ENCODE assay signal across 1 cellular context in genomic region chr6:136566851-136567250, GRCh38.
TF ChIP-seq lines count a peak whose summit lies in the region.

No MANE protein-coding gene starts in this region.

TF ChIP-seq in K562, 482 proteins besides CTCF, POLR2A, EP300 and RAD21 (continued from another document):
- no peak for TF ChIP-seq PBX2 (CRISPR knock-in tag; IDR thresholded peaks at IDR 0.05; ENCODE audit: low read depth)
- peak; percentile 93 for TF ChIP-seq PBX2 (tag; conservative IDR thresholded peaks at IDR 0.05; ENCODE audit: low read depth)
- TF ChIP-seq ARID3A (IDR thresholded peaks at IDR 0.05; ENCODE audit: borderline replicate concordance, low read depth, low read length), result peak; percentile 8; the same call in 1 of the 2 replicates
- peak; percentile 85 for TF ChIP-seq ETV1 (tag; conservative IDR thresholded peaks at IDR 0.05; ENCODE audit: low read depth)
- no peak for TF ChIP-seq ZNF121 (CRISPR knock-in tag; conservative IDR thresholded peaks at IDR 0.05)
- TF ChIP-seq CREBBP (IDR thresholded peaks at IDR 0.05; ENCODE audit: low read depth, low read length), result no peak
- no peak for TF ChIP-seq JUNB (CRISPR knock-in tag; conservative IDR thresholded peaks at IDR 0.05)
- TF ChIP-seq ZNF589 (CRISPR knock-in tag; IDR thresholded peaks at IDR 0.05; ENCODE audit: low read depth), result peak; percentile 81
- peak; percentile 76 for TF ChIP-seq POLR2H (tag; IDR thresholded peaks at IDR 0.05; ENCODE audit: low read depth)
- TF ChIP-seq MEIS2 (IDR thresholded peaks at IDR 0.05; ENCODE audit: partially characterized antibody), result peak; percentile 95
- TF ChIP-seq, protein P1, sequence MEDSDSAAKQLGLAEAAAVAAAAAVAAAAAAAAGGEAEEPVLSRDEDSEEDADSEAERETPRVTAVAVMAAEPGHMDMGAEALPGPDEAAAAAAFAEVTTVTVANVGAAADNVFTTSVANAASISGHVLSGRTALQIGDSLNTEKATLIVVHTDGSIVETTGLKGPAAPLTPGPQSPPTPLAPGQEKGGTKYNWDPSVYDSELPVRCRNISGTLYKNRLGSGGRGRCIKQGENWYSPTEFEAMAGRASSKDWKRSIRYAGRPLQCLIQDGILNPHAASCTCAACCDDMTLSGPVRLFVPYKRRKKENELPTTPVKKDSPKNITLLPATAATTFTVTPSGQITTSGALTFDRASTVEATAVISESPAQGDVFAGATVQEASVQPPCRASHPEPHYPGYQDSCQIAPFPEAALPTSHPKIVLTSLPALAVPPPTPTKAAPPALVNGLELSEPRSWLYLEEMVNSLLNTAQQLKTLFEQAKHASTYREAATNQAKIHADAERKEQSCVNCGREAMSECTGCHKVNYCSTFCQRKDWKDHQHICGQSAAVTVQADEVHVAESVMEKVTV (CRISPR knock-in tag; IDR thresholded peaks at IDR 0.05), result 0 out of 2 replicates have a peak, but pooled peaks have one; percentile 31
- TF ChIP-seq FOXA3 (CRISPR knock-in tag; conservative IDR thresholded peaks at IDR 0.05 in 1 of 2, IDR thresholded peaks at IDR 0.05 in 1 of 2), result peak in 1 of 2 experiments; percentile 42; a peak in 1 of 4 replicates
- TF ChIP-seq, protein P2, sequence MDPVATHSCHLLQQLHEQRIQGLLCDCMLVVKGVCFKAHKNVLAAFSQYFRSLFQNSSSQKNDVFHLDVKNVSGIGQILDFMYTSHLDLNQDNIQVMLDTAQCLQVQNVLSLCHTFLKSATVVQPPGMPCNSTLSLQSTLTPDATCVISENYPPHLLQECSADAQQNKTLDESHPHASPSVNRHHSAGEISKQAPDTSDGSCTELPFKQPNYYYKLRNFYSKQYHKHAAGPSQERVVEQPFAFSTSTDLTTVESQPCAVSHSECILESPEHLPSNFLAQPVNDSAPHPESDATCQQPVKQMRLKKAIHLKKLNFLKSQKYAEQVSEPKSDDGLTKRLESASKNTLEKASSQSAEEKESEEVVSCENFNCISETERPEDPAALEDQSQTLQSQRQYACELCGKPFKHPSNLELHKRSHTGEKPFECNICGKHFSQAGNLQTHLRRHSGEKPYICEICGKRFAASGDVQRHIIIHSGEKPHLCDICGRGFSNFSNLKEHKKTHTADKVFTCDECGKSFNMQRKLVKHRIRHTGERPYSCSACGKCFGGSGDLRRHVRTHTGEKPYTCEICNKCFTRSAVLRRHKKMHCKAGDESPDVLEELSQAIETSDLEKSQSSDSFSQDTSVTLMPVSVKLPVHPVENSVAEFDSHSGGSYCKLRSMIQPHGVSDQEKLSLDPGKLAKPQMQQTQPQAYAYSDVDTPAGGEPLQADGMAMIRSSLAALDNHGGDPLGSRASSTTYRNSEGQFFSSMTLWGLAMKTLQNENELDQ (CRISPR knock-in tag; IDR thresholded peaks at IDR 0.05; ENCODE audit: borderline replicate concordance), result no peak
- no peak for TF ChIP-seq NR2C2 (CRISPR knock-in tag; IDR thresholded peaks at IDR 0.05)
- 0 out of 2 replicates have a peak, but pooled peaks have one; percentile 8 for TF ChIP-seq NR2C2 (tag; IDR thresholded peaks at IDR 0.05)
- 0 out of 2 replicates have a peak, but pooled peaks have one; percentile 20 for TF ChIP-seq ZNF592 (IDR thresholded peaks at IDR 0.05)
- TF ChIP-seq, protein P3, sequence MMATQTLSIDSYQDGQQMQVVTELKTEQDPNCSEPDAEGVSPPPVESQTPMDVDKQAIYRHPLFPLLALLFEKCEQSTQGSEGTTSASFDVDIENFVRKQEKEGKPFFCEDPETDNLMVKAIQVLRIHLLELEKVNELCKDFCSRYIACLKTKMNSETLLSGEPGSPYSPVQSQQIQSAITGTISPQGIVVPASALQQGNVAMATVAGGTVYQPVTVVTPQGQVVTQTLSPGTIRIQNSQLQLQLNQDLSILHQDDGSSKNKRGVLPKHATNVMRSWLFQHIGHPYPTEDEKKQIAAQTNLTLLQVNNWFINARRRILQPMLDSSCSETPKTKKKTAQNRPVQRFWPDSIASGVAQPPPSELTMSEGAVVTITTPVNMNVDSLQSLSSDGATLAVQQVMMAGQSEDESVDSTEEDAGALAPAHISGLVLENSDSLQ (IDR thresholded peaks at IDR 0.05), result peak; percentile 84
